Comparison of ENCODE assay signal across 1 cellular context in genomic region chr1:101174722-101175121, GRCh38.
TF ChIP-seq lines count a peak whose summit lies in the region.

No MANE protein-coding gene starts in this region.

TF ChIP-seq in WTC11, 78 proteins besides CTCF, POLR2A, EP300 and RAD21 (continued from another document):
- TF ChIP-seq, protein P1, sequence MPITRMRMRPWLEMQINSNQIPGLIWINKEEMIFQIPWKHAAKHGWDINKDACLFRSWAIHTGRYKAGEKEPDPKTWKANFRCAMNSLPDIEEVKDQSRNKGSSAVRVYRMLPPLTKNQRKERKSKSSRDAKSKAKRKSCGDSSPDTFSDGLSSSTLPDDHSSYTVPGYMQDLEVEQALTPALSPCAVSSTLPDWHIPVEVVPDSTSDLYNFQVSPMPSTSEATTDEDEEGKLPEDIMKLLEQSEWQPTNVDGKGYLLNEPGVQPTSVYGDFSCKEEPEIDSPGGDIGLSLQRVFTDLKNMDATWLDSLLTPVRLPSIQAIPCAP (CRISPR knock-in tag; IDR thresholded peaks at IDR 0.05), result no peak
